In genomic region chr15:76986743-76987142, GRCh38 we compare ENCODE assay signal across 21 cellular contexts. TPM values are rescaled to one million over a fixed set of nuclear protein-coding genes. Genes with fewer than 3 reads are reported as not detected.
DNase-seq lines count a peak whose midpoint lies in the region; ATAC-seq and FAIRE-seq lines count a peak whose summit lies in the region.
"Had no signal": no experiment of that assay in that cellular context is flagged by ENCODE, and none has a peak within 500 bp of the region (broad histone marks: within the 10 kb centered on the region; RNA-seq: fewer than 3 reads in every experiment).

No MANE protein-coding gene starts in this region.

- peak overlapping the region; percentile 91 to 99 (median 94); a peak in 19 of 22 replicates for H3K27ac ChIP-seq in BLaER1 treated with 17β-estradiol and CSF1 and Interleukin-3, amounts not matched to agents 10 nM and 100 nM
- H3K27ac ChIP-seq: 22Rv1, brain microvascular endothelial cell had no signal

- no peaks in the 10 kb centered on the region for H3K27me3 Mint-ChIP-seq in T-helper 17 cell
- peaks cover 1% of the 10 kb centered on the region for H3K27me3 Mint-ChIP-seq in activated naive CD8-positive, alpha-beta T cell treated with anti-CD3 and anti-CD28 coated beads, Interleukin-2, amount 50 U/mL, for 24 hours
- H3K27me3 Mint-ChIP-seq: type B pancreatic cell had no signal

- H3K4me3 ChIP-seq in BLaER1 treated with 17β-estradiol and CSF1 and Interleukin-3, amounts not matched to agents 10 nM and 100 nM = no peak overlapping the region

- H3K36me3 ChIP-seq in BLaER1 treated with 17β-estradiol and CSF1 and Interleukin-3, amounts not matched to agents 10 nM and 100 nM = no peaks in the 10 kb centered on the region
- H3K36me3 ChIP-seq: brain microvascular endothelial cell had no signal

- H3K9me3 ChIP-seq in BLaER1 treated with 17β-estradiol and CSF1 and Interleukin-3, amounts not matched to agents 10 nM and 100 nM (replicated peaks in 1 of 11) = no peaks in the 10 kb centered on the region
- H3K9me3 ChIP-seq in T-helper 17 cell (ENCODE audit: control insufficient read depth, low read length, poor library complexity, severe bottlenecking) = no peaks in the 10 kb centered on the region

- peak overlapping the region in 10 of 11 experiments; percentile 7 to 87 (median 82); a peak in 13 of 22 replicates for H3K9ac ChIP-seq in BLaER1 treated with 17β-estradiol and CSF1 and Interleukin-3, amounts not matched to agents 10 nM and 100 nM

- H3K36me3 Mint-ChIP-seq in T-helper 17 cell (ENCODE audit: low read depth) = no peaks in the 10 kb centered on the region
- H3K36me3 Mint-ChIP-seq in activated naive CD8-positive, alpha-beta T cell treated with anti-CD3 and anti-CD28 coated beads, Interleukin-2, amount 50 U/mL, for 24 hours (ENCODE audit: low read depth) = no peaks in the 10 kb centered on the region
- H3K36me3 Mint-ChIP-seq: type B pancreatic cell had no signal

- peak; percentile 5 for DNase-seq in DMS53 (lab: John Stamatoyannopoulos, UW)
- no peak for DNase-seq in DMS53 treated with DMSO at 0.1 percent for 48 hours (lab: John Stamatoyannopoulos, UW; ENCODE audit: unreplicated experiment)
- DNase-seq in T-helper 17 cell = no peak
- DNase-seq in activated naive CD8-positive, alpha-beta T cell treated with anti-CD3 and anti-CD28 coated beads, Interleukin-2, amount 50 U/mL, for 24 hours = no peak
- DNase-seq in NCI-H2107 (lab: John Stamatoyannopoulos, UW) = no peak
- DNase-seq in epidermal melanocyte (ENCODE audit: insufficient read length, low spot score) = no peak
- no peak for DNase-seq in RCC 7860 (ENCODE audit: low spot score)
- DNase-seq: brain microvascular endothelial cell; cortex of kidney; DND-41; KBM-7; NCI-H1694 treated with DMSO at 0.1 percent for 48 hours; NCI-H748 treated with DMSO at 0.1 percent for 48 hours; nucleus accumbens; stimulated activated CD4-positive, alpha-beta T cell treated with anti-CD3 and anti-CD28 coated beads, Interleukin-4, amount 100 ng/mL, for 1 hour had no signal

- H3K27ac Mint-ChIP-seq in T-helper 17 cell = peak overlapping the region; percentile 83
- H3K27ac Mint-ChIP-seq in activated naive CD8-positive, alpha-beta T cell treated with anti-CD3 and anti-CD28 coated beads, Interleukin-2, amount 50 U/mL, for 24 hours = peak overlapping the region; percentile 99
- H3K27ac Mint-ChIP-seq: type B pancreatic cell had no signal

- peaks cover 19% of the 10 kb centered on the region for H3K4me1 Mint-ChIP-seq in T-helper 17 cell
- H3K4me1 Mint-ChIP-seq in activated naive CD8-positive, alpha-beta T cell treated with anti-CD3 and anti-CD28 coated beads, Interleukin-2, amount 50 U/mL, for 24 hours = peaks cover 48% of the 10 kb centered on the region

- no peak for FAIRE-seq in RCC 7860 (lab: Jason Lieb, UNC)
- FAIRE-seq: endothelial cell of umbilical vein, GM12891 had no signal

- no peaks in the 10 kb centered on the region for H4K20me1 ChIP-seq in BLaER1 treated with 17β-estradiol and CSF1 and Interleukin-3, amounts not matched to agents 10 nM and 100 nM

- H3K27me3 ChIP-seq in BLaER1 treated with 17β-estradiol and CSF1 and Interleukin-3, amounts not matched to agents 10 nM and 100 nM = no peaks in the 10 kb centered on the region
- H3K27me3 ChIP-seq: brain microvascular endothelial cell had no signal

- H3K4me3 Mint-ChIP-seq in T-helper 17 cell = no peak overlapping the region
- H3K4me3 Mint-ChIP-seq in activated naive CD8-positive, alpha-beta T cell treated with anti-CD3 and anti-CD28 coated beads, Interleukin-2, amount 50 U/mL, for 24 hours = no peak overlapping the region
- H3K4me3 Mint-ChIP-seq: type B pancreatic cell had no signal

- no peaks in the 10 kb centered on the region for H3K9me3 Mint-ChIP-seq in activated naive CD8-positive, alpha-beta T cell treated with anti-CD3 and anti-CD28 coated beads, Interleukin-2, amount 50 U/mL, for 24 hours
- H3K9me3 Mint-ChIP-seq: type B pancreatic cell had no signal

- H3K4me1 ChIP-seq in BLaER1 treated with 17β-estradiol and CSF1 and Interleukin-3, amounts not matched to agents 10 nM and 100 nM = peaks cover 43 to 100% (median 99%) of the 10 kb centered on the region in 10 experiments

- ATAC-seq in T-helper 17 cell = peak; percentile 60
- no peak for ATAC-seq in activated naive CD8-positive, alpha-beta T cell treated with anti-CD3 and anti-CD28 coated beads, Interleukin-2, amount 50 U/mL, for 24 hours

- peak overlapping the region in 9 of 11 experiments; percentile 98 to 100 (median 100); a peak in 17 of 22 replicates for H3K4me2 ChIP-seq in BLaER1 treated with 17β-estradiol and CSF1 and Interleukin-3, amounts not matched to agents 10 nM and 100 nM

RNA-seq across cellular contexts. Expression of gene PSTPIP1, which starts 8.2 kb away (rescaled TPM):
- total RNA-seq in T-helper 17 cell = 100 to 1,000 TPM; 115 to 129 TPM
- total RNA-seq: endothelial cell of umbilical vein, renal cortical epithelial cell had no signal

RNA-seq across cellular contexts. Expression of gene RCN2, which starts 55.2 kb away (rescaled TPM):
- total RNA-seq in T-helper 17 cell = 10 to 100 TPM; 16.2 to 17.1 TPM
